8 cellular contexts compared by ENCODE assay signal in genomic region chr3:107938128-107938527, GRCh38.
DNase-seq lines count a peak whose midpoint lies in the region; ATAC-seq and TF ChIP-seq lines count a peak whose summit lies in the region.

No MANE protein-coding gene starts in this region.

- H3K9me3 Mint-ChIP-seq in WTC11: peaks cover 11% of the 10 kb centered on the region
- peaks cover 6% of the 10 kb centered on the region for H3K9me3 Mint-ChIP-seq in activated T-cell treated with anti-CD3 and anti-CD28 coated beads, Interleukin-2, amount 50 U/mL, for 4 hours

- peaks cover 10% of the 10 kb centered on the region for H3K4me1 Mint-ChIP-seq in WTC11
- peaks cover 22% of the 10 kb centered on the region for H3K4me1 Mint-ChIP-seq in activated T-cell treated with anti-CD3 and anti-CD28 coated beads, Interleukin-2, amount 50 U/mL, for 4 hours (ENCODE audit: low read depth)

- H3K27me3 ChIP-seq in right atrium auricular region: no peaks in the 10 kb centered on the region
- H3K27me3 ChIP-seq in tibial nerve: no peaks in the 10 kb centered on the region

- H3K36me3 Mint-ChIP-seq in WTC11: no peaks in the 10 kb centered on the region
- H3K36me3 Mint-ChIP-seq in activated T-cell treated with anti-CD3 and anti-CD28 coated beads, Interleukin-2, amount 50 U/mL, for 4 hours (ENCODE audit: insufficient read depth): peaks cover 3% of the 10 kb centered on the region

- TF ChIP-seq CTCF in WTC11 (IDR thresholded peaks at IDR 0.05): 0 out of 2 replicates have a peak, but pooled peaks have one; percentile 18
- peak; percentile 23 to 70 for TF ChIP-seq CTCF in right atrium auricular region (IDR thresholded peaks at IDR 0.05)
- TF ChIP-seq CTCF in tibial nerve (IDR thresholded peaks at IDR 0.05): peak in 3 of 5 experiments; percentile 26 to 48 (median 36)

- peak; percentile 59; the same call in 1 of the 2 replicates for ATAC-seq in WTC11
- no peak for ATAC-seq in GM21576 (IDR thresholded peaks at IDR 0.05; ENCODE audit: unreplicated experiment)
- no peak for ATAC-seq in GM21423 (IDR thresholded peaks at IDR 0.05; ENCODE audit: unreplicated experiment)
- no peak for ATAC-seq in activated T-cell treated with anti-CD3 and anti-CD28 coated beads, Interleukin-2, amount 50 U/mL, for 4 hours

- H3K4me1 ChIP-seq in right atrium auricular region: no peaks in the 10 kb centered on the region
- H3K4me1 ChIP-seq in tibial nerve: peaks cover 0 to 3% (median 0%) of the 10 kb centered on the region in 4 donors

- no peaks in the 10 kb centered on the region for H3K27me3 Mint-ChIP-seq in WTC11 (ENCODE audit: low read depth)
- H3K27me3 Mint-ChIP-seq in activated T-cell treated with anti-CD3 and anti-CD28 coated beads, Interleukin-2, amount 50 U/mL, for 4 hours (ENCODE audit: low read depth): no peaks in the 10 kb centered on the region

- H3K36me3 ChIP-seq in right atrium auricular region (no peaks in the 10 kb centered on the region), tibial nerve (no peaks in the 10 kb centered on the region)

- POLR2A ChIA-PET in WTC11 (lab: Charles Lee): no interaction called here

- DNase-seq in DMS 273 treated with DMSO at 0.1 percent for 48 hours (lab: John Stamatoyannopoulos, UW) (peak; percentile 32), HT1080 (ENCODE audit: low read depth) (peak; percentile 67), WTC11 (ENCODE audit: low spot score) (peak; percentile 32), right atrium auricular region (ENCODE audit: low spot score) (no peak), tibial nerve (ENCODE audit: low spot score in 2 of 2) (peak in 1 of 2 donors; percentile 35)
- no peak for DNase-seq in activated T-cell treated with anti-CD3 and anti-CD28 coated beads, Interleukin-2, amount 50 U/mL, for 4 hours

- H3K27ac Mint-ChIP-seq in WTC11: no peak overlapping the region

- no peak for TF ChIP-seq EP300 in tibial nerve (IDR thresholded peaks at IDR 0.05)

- no peak overlapping the region for H3K4me3 ChIP-seq in right atrium auricular region
- no peak overlapping the region for H3K4me3 ChIP-seq in tibial nerve

- no peak overlapping the region for H3K27ac ChIP-seq in right atrium auricular region
- H3K27ac ChIP-seq in tibial nerve: no peak overlapping the region

- H3K9me3 ChIP-seq in right atrium auricular region (peaks cover 0 to 5% of the 10 kb centered on the region in 2 donors), tibial nerve (peaks cover 0 to 6% (median 2%) of the 10 kb centered on the region in 4 donors)

- no peak overlapping the region for H3K4me3 Mint-ChIP-seq in WTC11
- no peak overlapping the region for H3K4me3 Mint-ChIP-seq in activated T-cell treated with anti-CD3 and anti-CD28 coated beads, Interleukin-2, amount 50 U/mL, for 4 hours

- TF ChIP-seq POLR2A in tibial nerve (IDR thresholded peaks at IDR 0.05): no peak

- CTCF ChIA-PET in WTC11 (lab: Charles Lee): interaction anchor here (0.6 to 3.3 kb wide), 13 partner anchors 10 to 541 kb away, joined by 3 to 26 read pairs (median 3); no protein-coding TSS in a partner anchor

TF ChIP-seq in WTC11, 78 proteins besides CTCF, POLR2A, EP300 and RAD21 (continues in another document):
- TF ChIP-seq CDX4 (CRISPR knock-in tag; IDR thresholded peaks at IDR 0.05; ENCODE audit: borderline replicate concordance): no peak
- no peak for TF ChIP-seq USF1 (CRISPR knock-in tag; IDR thresholded peaks at IDR 0.05)
- no peak for TF ChIP-seq NR3C1 (CRISPR knock-in tag; conservative IDR thresholded peaks at IDR 0.05; ENCODE audit: low read depth)
- no peak for TF ChIP-seq CREB1 (CRISPR knock-in tag; IDR thresholded peaks at IDR 0.05)
- no peak for TF ChIP-seq IRF2 (CRISPR knock-in tag; IDR thresholded peaks at IDR 0.05; ENCODE audit: borderline replicate concordance, low read depth)
- no peak for TF ChIP-seq RORB (CRISPR knock-in tag; IDR thresholded peaks at IDR 0.05)
- TF ChIP-seq ZNF317 (CRISPR knock-in tag; IDR thresholded peaks at IDR 0.05; ENCODE audit: borderline replicate concordance, low read depth): no peak
- no peak for TF ChIP-seq IRF1 (CRISPR knock-in tag; IDR thresholded peaks at IDR 0.05)
- no peak for TF ChIP-seq ERG (CRISPR knock-in tag; IDR thresholded peaks at IDR 0.05)
- TF ChIP-seq FOXJ3 (CRISPR knock-in tag; IDR thresholded peaks at IDR 0.05; ENCODE audit: borderline replicate concordance): no peak
- TF ChIP-seq AR (CRISPR knock-in tag; IDR thresholded peaks at IDR 0.05): no peak
- no peak for TF ChIP-seq FOXP4 (CRISPR knock-in tag; IDR thresholded peaks at IDR 0.05)
- no peak for TF ChIP-seq EMX1 (CRISPR knock-in tag; IDR thresholded peaks at IDR 0.05)

Comparison
In these comparisons a context has a peak if more than half of its experiments do, and no peak if none do; other contexts are left out.
1. DNase-seq: peak in DMS 273 treated with DMSO at 0.1 percent for 48 hours (single experiment), HT1080 (single experiment) and WTC11 (single experiment); none in right atrium auricular region (single experiment) and activated T-cell treated with anti-CD3 and anti-CD28 coated beads, Interleukin-2, amount 50 U/mL, for 4 hours (single experiment).
2. Peak in every context shown above with its lines, with median percentiles within 50 percentile points of each other: CTCF ChIP-seq.